23 cellular contexts compared by ENCODE assay signal in the genomic region with DNA sequence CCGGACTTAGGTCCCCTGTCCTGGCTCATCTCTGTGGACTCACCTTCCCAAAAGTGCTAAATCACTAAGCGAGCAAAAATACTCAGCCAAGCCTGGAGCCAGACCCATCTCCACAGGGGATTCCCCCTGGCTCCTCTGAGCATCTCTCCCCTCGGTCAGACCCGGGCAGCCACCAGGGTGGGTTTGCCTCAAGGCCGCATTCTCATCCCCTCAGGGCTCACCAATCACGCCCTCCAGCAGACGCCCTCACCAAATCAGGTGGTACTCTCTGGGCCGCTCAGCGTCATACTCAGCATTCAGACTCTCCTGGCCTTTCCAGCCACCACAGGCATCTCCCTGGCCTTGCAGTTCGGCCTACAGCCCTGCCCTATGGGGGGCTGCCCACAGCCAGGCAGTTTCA.
"Had no signal": no experiment of that assay in that cellular context is flagged by ENCODE, and none has a peak within 500 bp of the region (broad histone marks: within the 10 kb centered on the region; RNA-seq: fewer than 3 reads in every experiment).

No MANE protein-coding gene starts in this region.

- H3K4me3 ChIP-seq: cardiac muscle cell, SK-N-MC had no signal

- H3K27me3 ChIP-seq: brain microvascular endothelial cell, cardiac muscle cell had no signal

- H3K27ac ChIP-seq: brain microvascular endothelial cell, cardiac muscle cell, SK-N-MC had no signal

- H3K9me3 Mint-ChIP-seq: activated B cell treated with CpG ODN at 0.5 μM for 24 hours; activated naive CD4-positive, alpha-beta T cell treated with anti-CD3 and anti-CD28 coated beads, Interleukin-2, amount 50 U/mL, for 72 hours; activated T-cell treated with anti-CD3 and anti-CD28 coated beads, Interleukin-2, amount 50 U/mL, for 72 hours; T-cell had no signal

- ATAC-seq: Panc1, T-cell had no signal

- H3K4me3 Mint-ChIP-seq: activated B cell treated with CpG ODN at 0.5 μM for 24 hours, T-cell had no signal

- DNase-seq: activated B cell treated with CpG ODN at 0.5 μM for 24 hours; activated CD4-positive, alpha-beta T cell treated with anti-CD3 and anti-CD28 coated beads, Interleukin-2, amount 50 U/mL, for 4 hours; activated CD8-positive, alpha-beta memory T cell treated with anti-CD3 and anti-CD28 coated beads, Interleukin-2, amount 50 U/mL, for 4 hours; activated effector memory CD4-positive, alpha-beta T cell treated with Interleukin-2 at 50 U/mL for 16 hours; activated naive CD4-positive, alpha-beta T cell; activated T-cell treated with anti-CD3 and anti-CD28 coated beads, Interleukin-2, amount 50 U/mL, for 72 hours; brain microvascular endothelial cell; MM.1S; NCI-H1105 treated with DMSO at 0.1 percent for 48 hours; NCI-H1436 treated with DMSO at 0.1 percent for 48 hours; NCI-H187; NCI-H2081; NCI-H510A treated with DMSO at 0.1 percent for 48 hours; NCI-H69; NK-92 treated with Interleukin-12 subunit alpha and Interleukin-12 subunit beta, amount 100 ng/mL, for 24 hours; OCI-M1; RPMI8226; T-cell; T1000 had no signal

- H3K27me3 Mint-ChIP-seq: activated B cell treated with CpG ODN at 0.5 μM for 24 hours had no signal

- H3K36me3 Mint-ChIP-seq: activated naive CD4-positive, alpha-beta T cell treated with anti-CD3 and anti-CD28 coated beads, Interleukin-2, amount 50 U/mL, for 72 hours; T-cell had no signal

- H3K27ac Mint-ChIP-seq: activated B cell treated with CpG ODN at 0.5 μM for 24 hours; activated T-cell treated with anti-CD3 and anti-CD28 coated beads, Interleukin-2, amount 50 U/mL, for 72 hours; T-cell had no signal

- H3K36me3 ChIP-seq: brain microvascular endothelial cell, cardiac muscle cell had no signal
